ENCODE assay signal across 8 cellular contexts in genomic region chr10:7040681-7041080, GRCh38.
"Had no signal": no experiment of that assay in that cellular context is flagged by ENCODE, and none has a peak within 500 bp of the region (broad histone marks: within the 10 kb centered on the region; RNA-seq: fewer than 3 reads in every experiment).

No MANE protein-coding gene starts in this region.

- ATAC-seq: HepG2, K562 had no signal

- H3K4me3 Mint-ChIP-seq: IgD-negative memory B cell had no signal

- H3K27ac Mint-ChIP-seq: IgD-negative memory B cell had no signal

- DNase-seq: IMR-90, KBM-7, KG1 had no signal

- FAIRE-seq: HepG2, HTR-8/SVneo, K562 had no signal

- H3K27ac ChIP-seq: HL-60 had no signal

- H3K4me3 ChIP-seq: K562 had no signal

- H3K9me3 Mint-ChIP-seq: IgD-negative memory B cell had no signal
